8 cellular contexts compared by ENCODE assay signal in genomic region chr21:36854391-36854790, GRCh38.
A peak's percentile ranks its signal among the peaks of the same experiment; 100 is the strongest.
DNase-seq lines count a peak whose midpoint lies in the region; ATAC-seq and TF ChIP-seq lines count a peak whose summit lies in the region.

No MANE protein-coding gene starts in this region.

- H3K27me3 ChIP-seq in SK-N-SH (ENCODE audit: insufficient read depth) (no peaks in the 10 kb centered on the region), foreskin keratinocyte (no peaks in the 10 kb centered on the region), psoas muscle (ENCODE audit: insufficient read depth in 3 of 3, low read length in 2 of 3) (no peaks in the 10 kb centered on the region)

- TF ChIP-seq RAD21 in SK-N-SH (IDR thresholded peaks at IDR 0.05; ENCODE audit: low read length): peak; percentile 71

- no peaks in the 10 kb centered on the region for H3K9me2 ChIP-seq in SK-N-SH

- H3K4me1 ChIP-seq in SK-N-SH (ENCODE audit: control insufficient read depth in 1 of 2, insufficient read depth in 2 of 2, low read depth in 1 of 2, low read length in 1 of 2): peaks cover 6% of the 10 kb centered on the region in 2 experiments; a peak in 2 of 4 replicates
- no peaks in the 10 kb centered on the region for H3K4me1 ChIP-seq in foreskin keratinocyte
- H3K4me1 ChIP-seq in psoas muscle: no peaks in the 10 kb centered on the region

- no peak for TF ChIP-seq EP300 in SK-N-SH (IDR thresholded peaks at IDR 0.05; ENCODE audit: borderline replicate concordance in 1 of 2, low read depth in 1 of 2, low read length in 1 of 2)

- H3K36me3 ChIP-seq in SK-N-SH (replicated peaks in 1 of 2; ENCODE audit: control insufficient read depth in 1 of 2, insufficient read depth in 2 of 2, low read length in 1 of 2): no peaks in the 10 kb centered on the region
- no peaks in the 10 kb centered on the region for H3K36me3 ChIP-seq in psoas muscle (ENCODE audit: insufficient read depth in 1 of 2, low read depth in 1 of 2)

- WGBS in SK-N-SH (ENCODE audit: low lambda C conversion rate): 68% methylated on average over 5 of the region's 5 CpGs
- WGBS in psoas muscle, 3 donors: 45 to 48% (median 46%) methylated on average over 5 of the region's 5 CpGs

- POLR2A ChIA-PET in SK-N-SH (lab: Yijun Ruan, JAX): no interaction called here

- no peak overlapping the region for H3K9ac ChIP-seq in SK-N-SH

- peak; percentile 71 for TF ChIP-seq CTCF in SK-N-SH (IDR thresholded peaks at IDR 0.05)
- TF ChIP-seq CTCF in foreskin keratinocyte (conservative IDR thresholded peaks at IDR 0.05): peak; percentile 69
- peak; percentile 48 for TF ChIP-seq CTCF in psoas muscle (IDR thresholded peaks at IDR 0.05)

- ATAC-seq in foreskin keratinocyte: peak; percentile 15
- peak in 3 of 4 donors; percentile 74 to 84 (median 77) for ATAC-seq in psoas muscle
- no peak for ATAC-seq in HG03196 (IDR thresholded peaks at IDR 0.05; ENCODE audit: unreplicated experiment)

- H3K9me3 ChIP-seq in SK-N-SH: no peaks in the 10 kb centered on the region
- no peaks in the 10 kb centered on the region for H3K9me3 ChIP-seq in psoas muscle

- H3K79me2 ChIP-seq in SK-N-SH (ENCODE audit: insufficient read depth): no peaks in the 10 kb centered on the region

- H2AFZ ChIP-seq in SK-N-SH (ENCODE audit: low read depth): no peak overlapping the region

- H3K4me3 ChIP-seq in SK-N-SH (ENCODE audit: low read depth in 2 of 2, low read length in 1 of 2): no peak overlapping the region; a peak in 1 of 4 replicates
- no peak overlapping the region for H3K4me3 ChIP-seq in psoas muscle

- no peaks in the 10 kb centered on the region for H4K20me1 ChIP-seq in SK-N-SH (ENCODE audit: insufficient read depth)

- H3K4me2 ChIP-seq in SK-N-SH: no peak overlapping the region

- CTCF ChIA-PET in SK-N-SH (lab: Yijun Ruan, JAX): interaction anchor here (0.6 to 1.4 kb wide), 21 partner anchors 9 to 349 kb away, joined by 3 to 13 read pairs (median 4); partner anchors contain the start of gene SIM2

- intact Hi-C loops in psoas muscle (cut with DNase I): loop anchor here (5.0 to 10.0 kb wide), 2 partner anchors 107 to 110 kb away; no protein-coding TSS in a partner anchor

- peaks cover 7% of the 10 kb centered on the region for H3F3A ChIP-seq in SK-N-SH (replicated peaks; ENCODE audit: insufficient read depth)

- DNase-seq in NCI-H2029 (lab: John Stamatoyannopoulos, UW): peak; percentile 34
- DNase-seq in NCI-H2029 treated with DMSO at 0.1 percent for 48 hours (lab: John Stamatoyannopoulos, UW): no peak
- peak; percentile 28 for DNase-seq in HK-2 (ENCODE audit: unreplicated experiment)
- peak; percentile 68 for DNase-seq in SK-N-SH
- DNase-seq in foreskin keratinocyte: no peak
- DNase-seq in psoas muscle: no peak
- no peak for DNase-seq in mucosa of gallbladder (ENCODE audit: low spot score)

- no peak overlapping the region for H3K27ac ChIP-seq in SK-N-SH (ENCODE audit: low read depth in 2 of 2, low read length in 1 of 2)
- no peak overlapping the region for H3K27ac ChIP-seq in foreskin keratinocyte
- H3K27ac ChIP-seq in psoas muscle: no peak overlapping the region

TF ChIP-seq in SK-N-SH, 30 proteins besides CTCF, POLR2A, EP300 and RAD21:
- no peak for TF ChIP-seq TCF12 (IDR thresholded peaks at IDR 0.05)
- no peak for TF ChIP-seq RXRA (IDR thresholded peaks at IDR 0.05; ENCODE audit: borderline replicate concordance, low read depth)
- TF ChIP-seq MXI1 (IDR thresholded peaks at IDR 0.05; ENCODE audit: low read depth, low read length): no peak
- TF ChIP-seq SMC3 (IDR thresholded peaks at IDR 0.05; ENCODE audit: low read depth, low read length): peak; percentile 41
TF ChIP-seq in SK-N-SH: peak in this region for 1.

Comparison
In these comparisons a context has a peak if more than half of its experiments do, and no peak if none do; other contexts are left out.
1. DNase-seq: peak in NCI-H2029 (single experiment), HK-2 (single experiment) and SK-N-SH (single experiment); none in NCI-H2029 treated with DMSO at 0.1 percent for 48 hours (single experiment), foreskin keratinocyte (0 of 2), psoas muscle (0 of 2) and mucosa of gallbladder (single experiment).
2. Peak in every context shown above with its lines, with median percentiles within 50 percentile points of each other: CTCF ChIP-seq.